Comparison of ENCODE assay signal across 21 cellular contexts in genomic region chr5:11955386-11955785, GRCh38. TPM values are rescaled to one million over a fixed set of nuclear protein-coding genes. Genes with fewer than 3 reads are reported as not detected.
DNase-seq lines count a peak whose midpoint lies in the region; ATAC-seq and TF ChIP-seq lines count a peak whose summit lies in the region.
"Had no signal": no experiment of that assay in that cellular context is flagged by ENCODE, and none has a peak within 500 bp of the region (broad histone marks: within the 10 kb centered on the region; RNA-seq: fewer than 3 reads in every experiment).

No MANE protein-coding gene starts in this region.

- H3K9me3 ChIP-seq in breast epithelium (no peaks in the 10 kb centered on the region), mesenchymal stem cell (ENCODE audit: control insufficient read depth, low read length) (no peaks in the 10 kb centered on the region)
- H3K9me3 ChIP-seq in naive thymus-derived CD4-positive, alpha-beta T cell (ENCODE audit: control insufficient read depth in 2 of 3, low read length in 3 of 3) = no peaks in the 10 kb centered on the region
- H3K9me3 ChIP-seq: SK-N-SH had no signal

- POLR2A ChIA-PET in MCF 10A (lab: Yijun Ruan, JAX) = interaction anchor here (1.0 to 1.2 kb wide), 2 partner anchors 13 to 231 kb away, joined by 3 read pairs; no protein-coding TSS in a partner anchor
- POLR2A ChIA-PET in naive thymus-derived CD4-positive, alpha-beta T cell (lab: Charles Lee) = no interaction called here

- no peaks in the 10 kb centered on the region for H3K36me3 ChIP-seq in breast epithelium
- H3K36me3 ChIP-seq in mesenchymal stem cell (ENCODE audit: control insufficient read depth in 1 of 2, insufficient read depth in 2 of 2, low read depth in 1 of 2, low read length in 2 of 2) = no peaks in the 10 kb centered on the region
- H3K36me3 ChIP-seq in naive thymus-derived CD4-positive, alpha-beta T cell (ENCODE audit: control insufficient read depth in 2 of 3, insufficient read depth in 3 of 3, low read length in 3 of 3) = no peaks in the 10 kb centered on the region
- H3K36me3 ChIP-seq: BLaER1 treated with 17β-estradiol and CSF1 and Interleukin-3, amounts not matched to agents 10 nM and 100 nM had no signal

- no peak overlapping the region for H3K4me3 Mint-ChIP-seq in MCF 10A (ENCODE audit: unreplicated experiment)
- no peak overlapping the region for H3K4me3 Mint-ChIP-seq in naive thymus-derived CD4-positive, alpha-beta T cell
- no peak overlapping the region for H3K4me3 Mint-ChIP-seq in activated T-helper 2 cell treated with anti-CD3 and anti-CD28 coated beads, Interferon-gamma antibody, Interleukin-2, Interleukin-4, amounts not matched to agents 10 μg/mL and 5 μg/mL and 100 μg/mL, durations not matched to agents 14 hours and 24 hours and 36 hours (ENCODE audit: low read depth)
- H3K4me3 Mint-ChIP-seq: IgD-negative memory B cell had no signal

- intact Hi-C loops in MCF 10A (cut with micrococcal nuclease) = no loop called here
- intact Hi-C loops in breast epithelium (cut with DNase I; ENCODE audit: low total_unique reads) = no loop called here
- intact Hi-C loops in naive thymus-derived CD4-positive, alpha-beta T cell (cut with micrococcal nuclease) = no loop called here
- intact Hi-C loops in activated T-helper 2 cell treated with anti-CD3 and anti-CD28 coated beads, Interferon-gamma antibody, Interleukin-2, Interleukin-4, amounts not matched to agents 10 μg/mL and 5 μg/mL and 100 μg/mL, durations not matched to agents 14 hours and 24 hours and 36 hours (cut with micrococcal nuclease) = no loop called here

- no peaks in the 10 kb centered on the region for H3K9me3 Mint-ChIP-seq in MCF 10A (ENCODE audit: unreplicated experiment)
- peaks cover 0 to 15% (median 5%) of the 10 kb centered on the region in 11 donors for H3K9me3 Mint-ChIP-seq in naive thymus-derived CD4-positive, alpha-beta T cell
- H3K9me3 Mint-ChIP-seq in activated T-helper 2 cell treated with anti-CD3 and anti-CD28 coated beads, Interferon-gamma antibody, Interleukin-2, Interleukin-4, amounts not matched to agents 10 μg/mL and 5 μg/mL and 100 μg/mL, durations not matched to agents 14 hours and 24 hours and 36 hours = peaks cover 22% of the 10 kb centered on the region

- no peak overlapping the region for H3K23ac ChIP-seq in mesenchymal stem cell (ENCODE audit: low read length in 2 of 2)

- no peak overlapping the region for H3K4ac ChIP-seq in mesenchymal stem cell (ENCODE audit: low read depth in 1 of 2, low read length in 2 of 2)

- no peak overlapping the region for H3K4me2 ChIP-seq in mesenchymal stem cell (ENCODE audit: low read length, poor library complexity, severe bottlenecking)
- H3K4me2 ChIP-seq: BLaER1 treated with 17β-estradiol and CSF1 and Interleukin-3, amounts not matched to agents 10 nM and 100 nM; PC-9; SK-N-SH had no signal

- H2BK120ac ChIP-seq in mesenchymal stem cell (ENCODE audit: low read depth, low read length) = no peak overlapping the region

- DNase-seq in MCF 10A (ENCODE audit: unreplicated experiment) (peak; percentile 81), breast epithelium (ENCODE audit: low spot score in 2 of 2) (no peak), astrocyte of the spinal cord (ENCODE audit: low read depth, low spot score) (peak; percentile 42), mesenchymal stem cell (peak; percentile 4), DMS79 treated with DMSO at 0.1 percent for 48 hours (lab: John Stamatoyannopoulos, UW) (no peak)
- DNase-seq in naive thymus-derived CD4-positive, alpha-beta T cell = no peak
- DNase-seq in activated T-helper 2 cell treated with anti-CD3 and anti-CD28 coated beads, Interferon-gamma antibody, Interleukin-2, Interleukin-4, amounts not matched to agents 10 μg/mL and 5 μg/mL and 100 μg/mL, durations not matched to agents 14 hours and 24 hours and 36 hours (ENCODE audit: low spot score) = no peak
- DNase-seq: DMS 273 treated with DMSO at 0.1 percent for 48 hours, EL, MV-4-11, NCI-H1436, NCI-H2081, NCI-H526, PC-9, SK-N-SH had no signal

- TF ChIP-seq CTCF in MCF 10A (IDR thresholded peaks at IDR 0.05; ENCODE audit: unreplicated experiment) = no peak
- TF ChIP-seq CTCF in breast epithelium (IDR thresholded peaks at IDR 0.05) = no peak
- TF ChIP-seq CTCF in astrocyte of the spinal cord (IDR thresholded peaks at IDR 0.05; ENCODE audit: low read depth, low read length) = no peak

- H3K79me1 ChIP-seq in mesenchymal stem cell (replicated peaks; ENCODE audit: low read length, poor library complexity, severe bottlenecking) = no peaks in the 10 kb centered on the region

- no peak overlapping the region for H2AK5ac ChIP-seq in mesenchymal stem cell (ENCODE audit: low read length, severe bottlenecking)

- H3K27ac Mint-ChIP-seq in MCF 10A (ENCODE audit: low read depth, unreplicated experiment) = no peak overlapping the region
- no peak overlapping the region for H3K27ac Mint-ChIP-seq in naive thymus-derived CD4-positive, alpha-beta T cell
- H3K27ac Mint-ChIP-seq in activated T-helper 2 cell treated with anti-CD3 and anti-CD28 coated beads, Interferon-gamma antibody, Interleukin-2, Interleukin-4, amounts not matched to agents 10 μg/mL and 5 μg/mL and 100 μg/mL, durations not matched to agents 14 hours and 24 hours and 36 hours = no peak overlapping the region
- H3K27ac Mint-ChIP-seq: IgD-negative memory B cell had no signal

- no peak overlapping the region for H2BK5ac ChIP-seq in mesenchymal stem cell (ENCODE audit: low read depth, low read length, poor library complexity, severe bottlenecking)

- no peak overlapping the region for H3K14ac ChIP-seq in mesenchymal stem cell (ENCODE audit: low read length in 2 of 2)

- H3K4me3 ChIP-seq in breast epithelium (no peak overlapping the region), astrocyte of the spinal cord (ENCODE audit: low read depth, low read length) (no peak overlapping the region), mesenchymal stem cell (ENCODE audit: insufficient read depth in 1 of 2, low read depth in 1 of 2, low read length in 2 of 2) (no peak overlapping the region)
- H3K4me3 ChIP-seq in naive thymus-derived CD4-positive, alpha-beta T cell (ENCODE audit: low read length) = no peak overlapping the region
- H3K4me3 ChIP-seq: BLaER1 treated with 17β-estradiol and CSF1 and Interleukin-3, amounts not matched to agents 10 nM and 100 nM; PC-9 had no signal

- no peak for TF ChIP-seq POLR2A in breast epithelium (IDR thresholded peaks at IDR 0.05)

- no peak overlapping the region for H2BK15ac ChIP-seq in mesenchymal stem cell (ENCODE audit: low read depth, poor library complexity, severe bottlenecking)

- CTCF ChIA-PET in MCF 10A (lab: Yijun Ruan, JAX) = no interaction called here
- CTCF ChIA-PET in naive thymus-derived CD4-positive, alpha-beta T cell (lab: Charles Lee) = no interaction called here

- in situ Hi-C loops in astrocyte of the spinal cord (cut with HindIII; ENCODE audit: low sequenced_read_pairs) = no loop called here

- H3K27me3 Mint-ChIP-seq in MCF 10A (ENCODE audit: insufficient read depth, unreplicated experiment) = no peaks in the 10 kb centered on the region
- no peaks in the 10 kb centered on the region for H3K27me3 Mint-ChIP-seq in naive thymus-derived CD4-positive, alpha-beta T cell
- no peaks in the 10 kb centered on the region for H3K27me3 Mint-ChIP-seq in activated T-helper 2 cell treated with anti-CD3 and anti-CD28 coated beads, Interferon-gamma antibody, Interleukin-2, Interleukin-4, amounts not matched to agents 10 μg/mL and 5 μg/mL and 100 μg/mL, durations not matched to agents 14 hours and 24 hours and 36 hours (ENCODE audit: low read depth)
- H3K27me3 Mint-ChIP-seq: IgD-negative memory B cell had no signal

- H4K8ac ChIP-seq in mesenchymal stem cell (ENCODE audit: low read length) = no peak overlapping the region

- no peaks in the 10 kb centered on the region for H3K4me1 ChIP-seq in breast epithelium
- H3K4me1 ChIP-seq in mesenchymal stem cell (ENCODE audit: control insufficient read depth, insufficient read depth, low read depth, low read length) = no peaks in the 10 kb centered on the region
- no peaks in the 10 kb centered on the region for H3K4me1 ChIP-seq in naive thymus-derived CD4-positive, alpha-beta T cell (ENCODE audit: control insufficient read depth in 2 of 2, insufficient read depth in 2 of 2, low read length in 2 of 2)
- H3K4me1 ChIP-seq: BLaER1 treated with 17β-estradiol and CSF1 and Interleukin-3, amounts not matched to agents 10 nM and 100 nM had no signal

- H3K18ac ChIP-seq in mesenchymal stem cell (ENCODE audit: low read depth in 1 of 2, low read length in 2 of 2) = no peak overlapping the region

- no peak overlapping the region for H2AFZ ChIP-seq in mesenchymal stem cell (ENCODE audit: low read depth, low read length)
- H2AFZ ChIP-seq: PC-9 had no signal

- no peak overlapping the region for H3K27ac ChIP-seq in breast epithelium
- H3K27ac ChIP-seq in mesenchymal stem cell (ENCODE audit: low read length, poor library complexity, severe bottlenecking) = no peak overlapping the region
- H3K27ac ChIP-seq in naive thymus-derived CD4-positive, alpha-beta T cell (ENCODE audit: low read depth, low read length) = no peak overlapping the region
- H3K27ac ChIP-seq: 22Rv1; BLaER1 treated with 17β-estradiol and CSF1 and Interleukin-3, amounts not matched to agents 10 nM and 100 nM; PC-9 had no signal

- no peak overlapping the region for H4K91ac ChIP-seq in mesenchymal stem cell (ENCODE audit: low read length)

- BruUV-seq in MCF 10A (replicated peaks; lab: Mats Ljungman, UMichigan) = no TSS peak

- no peaks in the 10 kb centered on the region for H3K27me3 ChIP-seq in breast epithelium
- no peaks in the 10 kb centered on the region for H3K27me3 ChIP-seq in mesenchymal stem cell (ENCODE audit: control insufficient read depth in 1 of 2, insufficient read depth in 1 of 2, low read length in 2 of 2)
- no peaks in the 10 kb centered on the region for H3K27me3 ChIP-seq in naive thymus-derived CD4-positive, alpha-beta T cell (ENCODE audit: control insufficient read depth in 2 of 2, insufficient read depth in 2 of 2, low read length in 2 of 2)
- H3K27me3 ChIP-seq: BLaER1 treated with 17β-estradiol and CSF1 and Interleukin-3, amounts not matched to agents 10 nM and 100 nM had no signal

- peaks cover 14% of the 10 kb centered on the region for H3K4me1 Mint-ChIP-seq in MCF 10A (ENCODE audit: insufficient read depth, unreplicated experiment)
- H3K4me1 Mint-ChIP-seq in naive thymus-derived CD4-positive, alpha-beta T cell = no peaks in the 10 kb centered on the region
- no peaks in the 10 kb centered on the region for H3K4me1 Mint-ChIP-seq in activated T-helper 2 cell treated with anti-CD3 and anti-CD28 coated beads, Interferon-gamma antibody, Interleukin-2, Interleukin-4, amounts not matched to agents 10 μg/mL and 5 μg/mL and 100 μg/mL, durations not matched to agents 14 hours and 24 hours and 36 hours (ENCODE audit: low read depth)
- H3K4me1 Mint-ChIP-seq: IgD-negative memory B cell had no signal

- H3K36me3 Mint-ChIP-seq in MCF 10A (ENCODE audit: insufficient read depth, unreplicated experiment) = no peaks in the 10 kb centered on the region
- no peaks in the 10 kb centered on the region for H3K36me3 Mint-ChIP-seq in naive thymus-derived CD4-positive, alpha-beta T cell
- no peaks in the 10 kb centered on the region for H3K36me3 Mint-ChIP-seq in activated T-helper 2 cell treated with anti-CD3 and anti-CD28 coated beads, Interferon-gamma antibody, Interleukin-2, Interleukin-4, amounts not matched to agents 10 μg/mL and 5 μg/mL and 100 μg/mL, durations not matched to agents 14 hours and 24 hours and 36 hours (ENCODE audit: low read depth)
- H3K36me3 Mint-ChIP-seq: IgD-negative memory B cell had no signal

- no peak overlapping the region for H3K9ac ChIP-seq in mesenchymal stem cell (ENCODE audit: low read length)
- H3K9ac ChIP-seq: BLaER1 treated with 17β-estradiol and CSF1 and Interleukin-3, amounts not matched to agents 10 nM and 100 nM; SK-N-SH had no signal

- no peak for ATAC-seq in HG02571 (IDR thresholded peaks at IDR 0.05; ENCODE audit: unreplicated experiment)
- no peak for ATAC-seq in naive thymus-derived CD4-positive, alpha-beta T cell
- ATAC-seq: Right ventricle myocardium inferior had no signal

- no peak overlapping the region for H2BK12ac ChIP-seq in mesenchymal stem cell (ENCODE audit: low read length in 2 of 2)

RNA-seq across cellular contexts. Expression of gene CTNND2, which starts 51.1 kb away (rescaled TPM):
- not detected in 2 replicates for total RNA-seq in MCF 10A (2022)
- total RNA-seq in breast epithelium = 1 to 10 TPM in 2 of 3 donors, not detected in 1; 3.3 to 6.0 TPM
- 1.4 TPM for polyA plus RNA-seq in mesenchymal stem cell (2013, experiment 1 of 2)
- 2.1 TPM for polyA plus RNA-seq in mesenchymal stem cell (2013, experiment 2 of 2)
- total RNA-seq in naive thymus-derived CD4-positive, alpha-beta T cell = under 1 TPM in 1 of 5 experiments, not detected in 4; 0.15 TPM
- polyA plus RNA-seq in naive thymus-derived CD4-positive, alpha-beta T cell = not detected
- not detected in 2 replicates for total RNA-seq in activated T-helper 2 cell treated with anti-CD3 and anti-CD28 coated beads, Interferon-gamma antibody, Interleukin-2, Interleukin-4, amounts not matched to agents 10 μg/mL and 5 μg/mL and 100 μg/mL, durations not matched to agents 14 hours and 24 hours and 36 hours
- total RNA-seq: LHCN-M2, PC-9 had no signal
- polyA plus RNA-seq: IgD-negative memory B cell, SK-N-SH had no signal

Comparison
In these comparisons a context has a peak if more than half of its experiments do, and no peak if none do; other contexts are left out.
1. DNase-seq: peak in MCF 10A (single experiment), astrocyte of the spinal cord (single experiment) and mesenchymal stem cell (single experiment); none in breast epithelium (0 of 2), naive thymus-derived CD4-positive, alpha-beta T cell (0 of 9), DMS79 treated with DMSO at 0.1 percent for 48 hours (single experiment) and activated T-helper 2 cell treated with anti-CD3 and anti-CD28 coated beads, Interferon-gamma antibody, Interleukin-2, Interleukin-4, amounts not matched to agents 10 μg/mL and 5 μg/mL and 100 μg/mL, durations not matched to agents 14 hours and 24 hours and 36 hours (single experiment).